1 cellular context compared by ENCODE assay signal in genomic region chr19:35341565-35342225, GRCh38.
TF ChIP-seq lines count a peak whose summit lies in the region.

No MANE protein-coding gene starts in this region.

TF ChIP-seq in K562, 482 proteins besides CTCF, POLR2A, EP300 and RAD21:
- TF ChIP-seq ARID2 (IDR thresholded peaks at IDR 0.05) (0 out of 2 replicates have a peak, but pooled peaks have one; percentile 26), THRB (CRISPR knock-in tag; conservative IDR thresholded peaks at IDR 0.05) (0 out of 2 replicates have a peak, but pooled peaks have one; percentile 29), POLR3G (IDR thresholded peaks at IDR 0.05; ENCODE audit: extremely low read depth, insufficient read length, insufficient replicate concordance) (no peak), RBFOX2 (IDR thresholded peaks at IDR 0.05; ENCODE audit: low read depth, low read length) (no peak), ARHGAP35 (IDR thresholded peaks at IDR 0.05; ENCODE audit: partially characterized antibody) (peak; percentile 14), E2F1 (CRISPR knock-in tag; IDR thresholded peaks at IDR 0.05) (no peak), PREB (CRISPR knock-in tag; IDR thresholded peaks at IDR 0.05) (no peak), ZNF512 (tag; IDR thresholded peaks at IDR 0.05) (peak; percentile 46; the same call in 1 of the 2 replicates), TRIM28 (IDR thresholded peaks at IDR 0.05) (no peak)
